ENCODE assay signal across 6 cellular contexts in genomic region chr13:32351042-32351441, GRCh38. TPM values are rescaled to one million over a fixed set of nuclear protein-coding genes. Genes with fewer than 3 reads are reported as not detected.
"Had no signal": no experiment of that assay in that cellular context is flagged by ENCODE, and none has a peak within 500 bp of the region (broad histone marks: within the 10 kb centered on the region; RNA-seq: fewer than 3 reads in every experiment).

No MANE protein-coding gene starts in this region.

RNA-seq across cellular contexts. Expression of gene ZAR1L, which starts 35.9 kb away (rescaled TPM):
- total RNA-seq: LHCN-M2, MCF 10A, NCI-H460, Right ventricle myocardium inferior, SJCRH30, SK-MEL-5 had no signal
